In the genomic region with DNA sequence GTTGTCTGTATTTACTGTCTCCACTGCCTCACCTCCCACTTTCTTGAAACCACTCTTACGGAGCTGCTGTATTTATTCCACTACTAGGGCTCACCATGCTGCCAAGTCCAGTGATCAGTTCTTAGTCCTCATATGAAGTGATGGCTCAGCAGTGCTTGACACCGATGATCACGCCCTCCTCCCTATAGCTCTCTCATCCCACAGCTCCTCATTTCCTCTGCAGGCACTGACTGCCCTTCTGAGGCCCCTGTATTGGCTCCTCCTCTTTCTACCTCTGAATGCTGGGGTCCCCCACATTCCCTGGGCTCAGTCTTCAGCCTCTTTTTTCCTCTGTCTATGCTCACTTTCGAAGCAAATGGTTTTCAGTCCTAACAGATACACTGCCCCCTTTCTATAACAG, we compare ENCODE assay signal across 1 cellular context.
A peak's percentile ranks its signal among the peaks of the same experiment; 100 is the strongest.
TF ChIP-seq lines count a peak whose summit lies in the region.

No MANE protein-coding gene starts in this region.

TF ChIP-seq in K562, 482 proteins besides CTCF, POLR2A, EP300 and RAD21 (continued from another document):
- peak; percentile 49; the same call in 1 of the 2 replicates for TF ChIP-seq ZNF263 (CRISPR knock-in tag; IDR thresholded peaks at IDR 0.05; ENCODE audit: borderline replicate concordance)
